ENCODE assay signal across 4 cellular contexts in genomic region chr16:15409476-15409875, GRCh38. TPM values are rescaled to one million over a fixed set of nuclear protein-coding genes. Genes with fewer than 3 reads are reported as not detected.
"Had no signal": no experiment of that assay in that cellular context is flagged by ENCODE, and none has a peak within 500 bp of the region (broad histone marks: within the 10 kb centered on the region; RNA-seq: fewer than 3 reads in every experiment).

No MANE protein-coding gene starts in this region.

RNA-seq across cellular contexts. Expression of gene MPV17L, which starts 13.9 kb away (rescaled TPM):
- total RNA-seq: HT-29, HT1080, IMR-90, K562 had no signal
- polyA plus RNA-seq: K562 had no signal

RNA-seq across cellular contexts. Expression of gene NPIPA5, which starts 31.4 kb away (rescaled TPM):
- total RNA-seq: HT-29, IMR-90 had no signal
